8 cellular contexts compared by ENCODE assay signal in the genomic region with DNA sequence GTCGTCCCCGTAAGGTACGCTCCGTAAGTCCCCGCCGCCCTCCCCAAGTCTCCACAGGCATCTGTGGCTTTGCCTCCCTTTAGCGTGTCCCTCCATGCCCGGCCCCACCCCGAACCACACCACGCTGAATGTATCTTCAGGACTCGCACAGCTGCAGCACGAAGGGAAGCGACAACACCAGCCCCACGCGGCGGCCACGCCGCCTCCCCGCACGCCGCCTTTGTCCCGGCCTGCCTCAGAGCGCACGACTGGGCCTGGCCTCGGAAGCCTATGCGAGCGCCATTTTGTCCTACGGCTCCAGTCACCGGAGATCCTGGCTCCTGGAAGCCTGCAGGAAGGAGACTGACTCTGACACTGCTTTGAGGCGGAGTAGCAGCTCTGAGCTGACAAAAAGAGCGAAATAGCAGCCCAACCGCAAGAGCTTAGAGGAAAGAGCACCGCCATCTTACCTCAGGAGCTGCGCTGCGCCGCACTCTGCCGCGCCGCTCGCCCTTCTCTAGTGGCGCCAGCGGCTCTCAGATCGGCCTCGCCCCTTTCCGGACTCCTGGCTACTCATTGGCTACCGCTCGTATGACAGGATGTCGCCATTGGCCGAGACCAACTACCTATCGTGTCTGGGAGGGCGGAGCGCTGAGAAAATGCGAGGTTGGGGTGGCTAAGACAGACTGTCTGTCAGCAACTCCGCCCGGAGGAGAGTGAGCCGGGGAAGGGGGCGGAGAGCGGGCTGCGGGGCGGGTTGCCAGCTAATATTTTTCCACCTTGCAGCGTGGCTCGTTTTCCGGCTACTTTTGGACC. TPM values are rescaled to one million over a fixed set of nuclear protein-coding genes. Genes with fewer than 3 reads are reported as not detected.
DNase-seq lines count a peak whose midpoint lies in the region; ATAC-seq lines count a peak whose summit lies in the region.

KANSL2 (minus strand) TSS at position 501 of the 795 bp plus-strand sequence. CDS start 606 bp downstream, outside the sequence.

- peaks cover 20 to 46% of the 10 kb centered on the region in 2 donors for H3K36me3 Mint-ChIP-seq in activated naive CD4-positive, alpha-beta T cell treated with anti-CD3 and anti-CD28 coated beads, Interleukin-2, amount 50 U/mL, for 72 hours

- H3K4me3 ChIP-seq in GM08714 (ENCODE audit: low read length): peak within 1 kb of the TSS; percentile 97

- ATAC-seq in HG02610 (IDR thresholded peaks at IDR 0.05; ENCODE audit: unreplicated experiment): peak; percentile 98
- peak; percentile 98 to 99 for ATAC-seq in activated naive CD4-positive, alpha-beta T cell treated with anti-CD3 and anti-CD28 coated beads, Interleukin-2, amount 50 U/mL, for 72 hours

- H3K27ac ChIP-seq in temporal lobe (ENCODE audit: low read depth, low read length): peak within 1 kb of the TSS; percentile 54

- H3K9me3 Mint-ChIP-seq in activated naive CD4-positive, alpha-beta T cell treated with anti-CD3 and anti-CD28 coated beads, Interleukin-2, amount 50 U/mL, for 72 hours: no peaks in the 10 kb centered on the region

- peak within 1 kb of the TSS; percentile 90 to 92 for H3K27ac Mint-ChIP-seq in activated naive CD4-positive, alpha-beta T cell treated with anti-CD3 and anti-CD28 coated beads, Interleukin-2, amount 50 U/mL, for 72 hours

- DNase-seq in NCI-H1092 treated with DMSO at 0.1 percent for 48 hours (lab: John Stamatoyannopoulos, UW) (peak; percentile 93), SKM-1 (lab: John Stamatoyannopoulos, UW; ENCODE audit: unreplicated experiment) (peak; percentile 71), globus pallidus (ENCODE audit: low spot score) (peak; percentile 99), occipital lobe (lab: John Stamatoyannopoulos, UW) (peak; percentile 99)
- peak; percentile 95 to 97 for DNase-seq in activated naive CD4-positive, alpha-beta T cell treated with anti-CD3 and anti-CD28 coated beads, Interleukin-2, amount 50 U/mL, for 72 hours (ENCODE audit: low spot score in 2 of 2)

RNA-seq across cellular contexts. Expression of gene KANSL2, which starts in this region (rescaled TPM):
- total RNA-seq in activated naive CD4-positive, alpha-beta T cell treated with anti-CD3 and anti-CD28 coated beads, Interleukin-2, amount 50 U/mL, for 72 hours: 10 to 100 TPM; 45.9 to 58.5 TPM
- total RNA-seq in occipital lobe (58.6 TPM), temporal lobe (72.5 TPM)

Comparison
In these comparisons a context has a peak if more than half of its experiments do, and no peak if none do; other contexts are left out.
1. Peak in every context shown above with its lines: DNase-seq, ATAC-seq, H3K4me3 ChIP-seq and H3K27ac ChIP-seq.